In the genomic region with DNA sequence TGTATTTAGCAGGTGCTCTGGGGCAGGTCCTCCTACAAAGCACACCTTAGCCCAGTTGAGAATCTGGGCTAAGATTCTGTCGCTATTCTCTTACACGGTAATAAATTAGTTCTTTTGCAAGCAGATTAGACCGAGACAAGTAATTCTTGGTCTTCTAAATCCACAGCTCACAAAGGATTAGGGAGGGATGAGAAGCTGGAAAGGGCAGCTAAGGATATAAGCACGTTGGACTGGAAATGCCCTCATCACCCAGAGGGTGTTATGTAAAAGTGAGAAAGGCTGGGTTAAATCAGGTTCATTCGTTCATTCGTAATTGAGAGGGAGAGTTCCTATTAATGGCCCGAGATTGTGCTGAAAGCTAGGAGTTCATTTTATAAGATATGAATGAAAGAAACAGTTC, we compare ENCODE assay signal across 28 cellular contexts. TPM values are rescaled to one million over a fixed set of nuclear protein-coding genes. Genes with fewer than 3 reads are reported as not detected.
DNase-seq lines count a peak whose midpoint lies in the region; ATAC-seq and TF ChIP-seq lines count a peak whose summit lies in the region.
"Had no signal": no experiment of that assay in that cellular context is flagged by ENCODE, and none has a peak within 500 bp of the region (broad histone marks: within the 10 kb centered on the region; RNA-seq: fewer than 3 reads in every experiment).

No MANE protein-coding gene starts in this region.

- TF ChIP-seq CTCF in nephron (IDR thresholded peaks at IDR 0.05; ENCODE audit: unreplicated experiment in 3 of 3) (no peak), retinal pigment epithelial cell (conservative IDR thresholded peaks at IDR 0.05; ENCODE audit: low read depth, low read length) (no peak)

- H3K36me3 Mint-ChIP-seq in activated naive CD4-positive, alpha-beta T cell treated with anti-CD3 and anti-CD28 coated beads, Interleukin-2, amount 10 ng/mL, durations not matched to agents 7 days and 5 days, result peaks cover 20% of the 10 kb centered on the region
- H3K36me3 Mint-ChIP-seq in activated T-helper 17 cell treated with anti-CD3 and anti-CD28 coated beads, Interleukin-2, amount 50 U/mL, for 72 hours (ENCODE audit: low read depth), result peaks cover 66% of the 10 kb centered on the region
- peaks cover 5% of the 10 kb centered on the region for H3K36me3 Mint-ChIP-seq in nephron (ENCODE audit: low read depth)

- DNase-seq in activated naive CD4-positive, alpha-beta T cell treated with anti-CD3 and anti-CD28 coated beads, Interleukin-2, amount 10 ng/mL, durations not matched to agents 7 days and 5 days, result no peak
- no peak for DNase-seq in activated naive CD4-positive, alpha-beta T cell (lab: John Stamatoyannopoulos, UW)
- DNase-seq in retinal pigment epithelial cell (ENCODE audit: low read depth), result peak; percentile 63
- DNase-seq: ACHN; BE2C; GM23248; H7; NCI-H1092 treated with DMSO at 0.1 percent for 48 hours; NCI-H1436; NCI-H187; NCI-H2081 treated with DMSO at 0.1 percent for 48 hours; NCI-H2171 treated with DMSO at 0.1 percent for 48 hours; NCI-H345; NCI-H510A treated with DMSO at 0.1 percent for 48 hours; NCI-H748 treated with DMSO at 0.1 percent for 48 hours; NK-92 treated with Interleukin-12 subunit alpha and Interleukin-12 subunit beta, amount 100 ng/mL, for 24 hours; PC-3; SJCRH30 had no signal

- TF ChIP-seq POLR2A in GM18505 (IDR thresholded peaks at IDR 0.05; ENCODE audit: borderline replicate concordance, extremely low read depth, insufficient read depth, insufficient read length), result no peak

- no peaks in the 10 kb centered on the region for H3K27me3 Mint-ChIP-seq in activated naive CD4-positive, alpha-beta T cell treated with anti-CD3 and anti-CD28 coated beads, Interleukin-2, amount 10 ng/mL, durations not matched to agents 7 days and 5 days
- no peaks in the 10 kb centered on the region for H3K27me3 Mint-ChIP-seq in activated T-helper 17 cell treated with anti-CD3 and anti-CD28 coated beads, Interleukin-2, amount 50 U/mL, for 72 hours
- no peaks in the 10 kb centered on the region for H3K27me3 Mint-ChIP-seq in nephron (ENCODE audit: low read depth)

- ATAC-seq in activated T-helper 17 cell treated with anti-CD3 and anti-CD28 coated beads, Interleukin-2, amount 50 U/mL, for 72 hours (replicated peaks), result no peak
- no peak for ATAC-seq in GM18519 (IDR thresholded peaks at IDR 0.05; ENCODE audit: low FRiP score, unreplicated experiment)
- no peak for ATAC-seq in GM18505 (IDR thresholded peaks at IDR 0.05; ENCODE audit: unreplicated experiment)
- ATAC-seq in GM21619 (IDR thresholded peaks at IDR 0.05; ENCODE audit: unreplicated experiment), result no peak
- ATAC-seq: HepG2, K562, PC-3, Right ventricle myocardium inferior, SK-N-SH treated with all-trans-retinoic acid at 6 μM for 48 hours had no signal

- no peak overlapping the region for H3K4me3 Mint-ChIP-seq in activated naive CD4-positive, alpha-beta T cell treated with anti-CD3 and anti-CD28 coated beads, Interleukin-2, amount 10 ng/mL, durations not matched to agents 7 days and 5 days
- H3K4me3 Mint-ChIP-seq in activated T-helper 17 cell treated with anti-CD3 and anti-CD28 coated beads, Interleukin-2, amount 50 U/mL, for 72 hours, result no peak overlapping the region
- no peak overlapping the region for H3K4me3 Mint-ChIP-seq in nephron
- H3K4me3 Mint-ChIP-seq: CD14-positive monocyte had no signal

- CTCF ChIA-PET in activated naive CD4-positive, alpha-beta T cell treated with anti-CD3 and anti-CD28 coated beads, Interleukin-2, amount 10 ng/mL, durations not matched to agents 7 days and 5 days (lab: Charles Lee), result interaction anchor here (1.0 to 2.0 kb wide), 2 partner anchors 42 to 162 kb away, joined by 3 to 6 read pairs; partner anchors contain the start of gene PFKFB3

- H3K4me1 Mint-ChIP-seq in activated naive CD4-positive, alpha-beta T cell treated with anti-CD3 and anti-CD28 coated beads, Interleukin-2, amount 10 ng/mL, durations not matched to agents 7 days and 5 days, result peaks cover 22% of the 10 kb centered on the region
- H3K4me1 Mint-ChIP-seq in activated T-helper 17 cell treated with anti-CD3 and anti-CD28 coated beads, Interleukin-2, amount 50 U/mL, for 72 hours, result no peaks in the 10 kb centered on the region
- peaks cover 18% of the 10 kb centered on the region for H3K4me1 Mint-ChIP-seq in nephron

- no peaks in the 10 kb centered on the region for H3K9me3 Mint-ChIP-seq in activated naive CD4-positive, alpha-beta T cell treated with anti-CD3 and anti-CD28 coated beads, Interleukin-2, amount 10 ng/mL, durations not matched to agents 7 days and 5 days
- no peaks in the 10 kb centered on the region for H3K9me3 Mint-ChIP-seq in activated T-helper 17 cell treated with anti-CD3 and anti-CD28 coated beads, Interleukin-2, amount 50 U/mL, for 72 hours
- no peaks in the 10 kb centered on the region for H3K9me3 Mint-ChIP-seq in nephron
- H3K9me3 Mint-ChIP-seq: CD14-positive monocyte had no signal

- H3K4me3 ChIP-seq in retinal pigment epithelial cell (ENCODE audit: low read length), result no peak overlapping the region
- H3K4me3 ChIP-seq: GM23248, K562, SJCRH30 had no signal

- peak overlapping the region; percentile 64 for H3K27ac Mint-ChIP-seq in activated naive CD4-positive, alpha-beta T cell treated with anti-CD3 and anti-CD28 coated beads, Interleukin-2, amount 10 ng/mL, durations not matched to agents 7 days and 5 days
- peak overlapping the region; percentile 49 for H3K27ac Mint-ChIP-seq in activated T-helper 17 cell treated with anti-CD3 and anti-CD28 coated beads, Interleukin-2, amount 50 U/mL, for 72 hours
- H3K27ac Mint-ChIP-seq in nephron, result peak overlapping the region; percentile 1 to 30 (median 29)

RNA-seq across cellular contexts. Expression of gene PFKFB3, which starts 41.8 kb away (rescaled TPM):
- total RNA-seq in activated T-helper 17 cell treated with anti-CD3 and anti-CD28 coated beads, Interleukin-2, amount 50 U/mL, for 72 hours, result 100 to 1,000 TPM; 157 to 310 TPM
